ENCODE assay signal across 8 cellular contexts in genomic region chr17:48610282-48611211, GRCh38. TPM values are rescaled to one million over a fixed set of nuclear protein-coding genes. Genes with fewer than 3 reads are reported as not detected.
A peak's percentile ranks its signal among the peaks of the same experiment; 100 is the strongest.
DNase-seq lines count a peak whose midpoint lies in the region; ATAC-seq and TF ChIP-seq lines count a peak whose summit lies in the region.

HOXB7 (minus strand) TSS chr17:48611017; CDS start chr17:48610918, 99 bp downstream.

- POLR2A ChIA-PET in SK-N-SH (lab: Yijun Ruan, JAX): no interaction called here
- POLR2A ChIA-PET in activated CD8-positive, alpha-beta T cell treated with anti-CD3 and anti-CD28 coated beads, Interleukin-2, amount 10 ng/mL, durations not matched to agents 7 days and 5 days (lab: Charles Lee): interaction anchor here (1.0 kb wide), 1 partner anchor 164 kb away, joined by 3 read pairs; no protein-coding TSS in a partner anchor

- TF ChIP-seq POLR2A in esophagus squamous epithelium (IDR thresholded peaks at IDR 0.05) (no peak), vagina (IDR thresholded peaks at IDR 0.05) (no peak)

- no peaks in the 10 kb centered on the region for H3K79me2 ChIP-seq in SK-N-SH (ENCODE audit: insufficient read depth)

- WGBS in SK-N-SH (ENCODE audit: low lambda C conversion rate): 2% methylated on average over 52 of the region's 79 CpGs
- 1% methylated on average over 25 to 28 of the region's 79 CpGs for WGBS in esophagus squamous epithelium, 2 donors

- peak within 1 kb of the TSS; percentile 89 for H3K4me3 Mint-ChIP-seq in activated CD8-positive, alpha-beta T cell treated with anti-CD3 and anti-CD28 coated beads, Interleukin-2, amount 10 ng/mL, durations not matched to agents 7 days and 5 days
- H3K4me3 Mint-ChIP-seq in nephron: peak within 1 kb of the TSS; percentile 94 to 98 (median 94)

- H3K4me1 Mint-ChIP-seq in activated CD8-positive, alpha-beta T cell treated with anti-CD3 and anti-CD28 coated beads, Interleukin-2, amount 10 ng/mL, durations not matched to agents 7 days and 5 days (ENCODE audit: low read depth): peaks cover 36% of the 10 kb centered on the region
- H3K4me1 Mint-ChIP-seq in nephron: peaks cover 52% of the 10 kb centered on the region

- no peaks in the 10 kb centered on the region for H3K9me3 ChIP-seq in SK-N-SH
- no peaks in the 10 kb centered on the region for H3K9me3 ChIP-seq in esophagus squamous epithelium
- H3K9me3 ChIP-seq in vagina: no peaks in the 10 kb centered on the region

- peak within 1 kb of the TSS; percentile 71 for H3K27ac Mint-ChIP-seq in activated CD8-positive, alpha-beta T cell treated with anti-CD3 and anti-CD28 coated beads, Interleukin-2, amount 10 ng/mL, durations not matched to agents 7 days and 5 days
- peak within 1 kb of the TSS in 2 of 3 experiments; percentile 98 to 99 for H3K27ac Mint-ChIP-seq in nephron

- CTCF ChIA-PET in SK-N-SH (lab: Yijun Ruan, JAX): interaction anchor here (1.0 to 1.7 kb wide), 5 partner anchors 9 to 302 kb away, joined by 3 to 8 read pairs (median 3); partner anchors contain the start of gene HOXB5
- CTCF ChIA-PET in activated CD8-positive, alpha-beta T cell treated with anti-CD3 and anti-CD28 coated beads, Interleukin-2, amount 10 ng/mL, durations not matched to agents 7 days and 5 days (lab: Charles Lee): interaction anchor here (0.7 to 4.4 kb wide), 6 partner anchors 8 to 585 kb away, joined by 3 to 32 read pairs (median 6); no protein-coding TSS in a partner anchor

- H3K27me3 ChIP-seq in SK-N-SH (ENCODE audit: insufficient read depth) (peaks cover 99% of the 10 kb centered on the region), esophagus squamous epithelium (peaks cover 46 to 100% (median 86%) of the 10 kb centered on the region in 4 donors), vagina (peaks cover 12% of the 10 kb centered on the region)

- H4K20me1 ChIP-seq in SK-N-SH (ENCODE audit: insufficient read depth): peaks cover 8% of the 10 kb centered on the region

- intact Hi-C loops in esophagus squamous epithelium (cut with DNase I) (no loop called here), vagina (cut with DNase I) (no loop called here)

- no peaks in the 10 kb centered on the region for H3K9me2 ChIP-seq in SK-N-SH

- DNase-seq in SK-N-SH (peak; percentile 79), NCI-H2081 treated with DMSO at 0.1 percent for 48 hours (lab: John Stamatoyannopoulos, UW) (peak; percentile 32), esophagus squamous epithelium (lab: John Stamatoyannopoulos, UW) (no peak), vagina (ENCODE audit: extremely low spot score in 2 of 2) (no peak)
- peak; percentile 75 for DNase-seq in activated CD8-positive, alpha-beta T cell treated with anti-CD3 and anti-CD28 coated beads, Interleukin-2, amount 10 ng/mL, durations not matched to agents 7 days and 5 days

- no peaks in the 10 kb centered on the region for H3F3A ChIP-seq in SK-N-SH (replicated peaks; ENCODE audit: insufficient read depth)

- H3K9ac ChIP-seq in SK-N-SH: no peak within 1 kb of the TSS

- TF ChIP-seq RAD21 in SK-N-SH (IDR thresholded peaks at IDR 0.05; ENCODE audit: low read length): no peak

- H3K36me3 ChIP-seq in SK-N-SH (replicated peaks in 1 of 2; ENCODE audit: control insufficient read depth in 1 of 2, insufficient read depth in 2 of 2, low read length in 1 of 2): no peaks in the 10 kb centered on the region
- H3K36me3 ChIP-seq in esophagus squamous epithelium: no peaks in the 10 kb centered on the region
- H3K36me3 ChIP-seq in vagina: no peaks in the 10 kb centered on the region

- no peak within 1 kb of the TSS for H3K27ac ChIP-seq in SK-N-SH (ENCODE audit: low read depth in 2 of 2, low read length in 1 of 2)
- peak within 1 kb of the TSS in 3 of 4 donors; percentile 29 to 64 (median 36) for H3K27ac ChIP-seq in esophagus squamous epithelium
- peak within 1 kb of the TSS; percentile 49 for H3K27ac ChIP-seq in vagina

- H3K4me3 ChIP-seq in SK-N-SH (ENCODE audit: low read depth in 2 of 2, low read length in 1 of 2): peak within 1 kb of the TSS in 1 of 2 experiments; percentile 2; a peak in 1 of 4 replicates
- H3K4me3 ChIP-seq in esophagus squamous epithelium: peak within 1 kb of the TSS; percentile 38 to 67 (median 47)
- H3K4me3 ChIP-seq in vagina: peak within 1 kb of the TSS; percentile 42 to 60

- TF ChIP-seq CTCF in SK-N-SH (IDR thresholded peaks at IDR 0.05) (no peak), esophagus squamous epithelium (IDR thresholded peaks at IDR 0.05) (no peak), nephron (IDR thresholded peaks at IDR 0.05; ENCODE audit: unreplicated experiment in 3 of 3) (no peak), vagina (IDR thresholded peaks at IDR 0.05) (no peak)

- no peaks in the 10 kb centered on the region for H3K9me3 Mint-ChIP-seq in activated CD8-positive, alpha-beta T cell treated with anti-CD3 and anti-CD28 coated beads, Interleukin-2, amount 10 ng/mL, durations not matched to agents 7 days and 5 days (ENCODE audit: insufficient read depth)
- no peaks in the 10 kb centered on the region for H3K9me3 Mint-ChIP-seq in nephron

- TF ChIP-seq EP300 in SK-N-SH (IDR thresholded peaks at IDR 0.05; ENCODE audit: borderline replicate concordance in 1 of 2, low read depth in 1 of 2, low read length in 1 of 2): no peak

- H3K36me3 Mint-ChIP-seq in activated CD8-positive, alpha-beta T cell treated with anti-CD3 and anti-CD28 coated beads, Interleukin-2, amount 10 ng/mL, durations not matched to agents 7 days and 5 days (ENCODE audit: low read depth): peaks cover 3% of the 10 kb centered on the region
- peaks cover 12% of the 10 kb centered on the region for H3K36me3 Mint-ChIP-seq in nephron (ENCODE audit: low read depth)

- H3K4me2 ChIP-seq in SK-N-SH: peak within 1 kb of the TSS; percentile 45

- peak within 1 kb of the TSS; percentile 78; the same call in 1 of the 2 replicates for H2AFZ ChIP-seq in SK-N-SH (ENCODE audit: low read depth)

- H3K4me1 ChIP-seq in SK-N-SH (ENCODE audit: control insufficient read depth in 1 of 2, insufficient read depth in 2 of 2, low read depth in 1 of 2, low read length in 1 of 2): no peaks in the 10 kb centered on the region; a peak in 1 of 4 replicates
- H3K4me1 ChIP-seq in esophagus squamous epithelium: peaks cover 13 to 48% (median 40%) of the 10 kb centered on the region in 3 donors
- peaks cover 28% of the 10 kb centered on the region for H3K4me1 ChIP-seq in vagina

- ATAC-seq in SK-N-SH treated with all-trans-retinoic acid at 6 μM for 48 hours (no peak), HG03108 (IDR thresholded peaks at IDR 0.05; ENCODE audit: unreplicated experiment) (no peak)
- ATAC-seq in activated CD8-positive, alpha-beta T cell treated with anti-CD3 and anti-CD28 coated beads, Interleukin-2, amount 10 ng/mL, durations not matched to agents 7 days and 5 days: peak; percentile 47

- peaks cover 70% of the 10 kb centered on the region for H3K27me3 Mint-ChIP-seq in activated CD8-positive, alpha-beta T cell treated with anti-CD3 and anti-CD28 coated beads, Interleukin-2, amount 10 ng/mL, durations not matched to agents 7 days and 5 days (ENCODE audit: low read depth)
- H3K27me3 Mint-ChIP-seq in nephron (ENCODE audit: low read depth): peaks cover 75% of the 10 kb centered on the region

TF ChIP-seq in SK-N-SH, 30 proteins besides CTCF, POLR2A, EP300 and RAD21 (continues in another document):
- TF ChIP-seq TEAD4 (IDR thresholded peaks at IDR 0.05; ENCODE audit: borderline replicate concordance, insufficient read depth) (no peak), FOXM1 (IDR thresholded peaks at IDR 0.05; ENCODE audit: low read depth) (no peak), USF1 (IDR thresholded peaks at IDR 0.05; ENCODE audit: borderline replicate concordance, low read depth) (peak; percentile 95), ELF1 (IDR thresholded peaks at IDR 0.05) (no peak), NRF1 (IDR thresholded peaks at IDR 0.05; ENCODE audit: low read depth, low read length) (no peak), EZH2phosphoT487 (IDR thresholded peaks at IDR 0.05; ENCODE audit: borderline replicate concordance, low read depth) (peak; percentile 100), RFX5 (IDR thresholded peaks at IDR 0.05; ENCODE audit: low read length) (no peak), CHD2 (IDR thresholded peaks at IDR 0.05; ENCODE audit: low read length, partially characterized antibody) (no peak)

TF ChIP-seq in SK-N-SH treated with all-trans-retinoic acid at 6 μM for 48 hours, 23 proteins besides CTCF, POLR2A, EP300 and RAD21:
- no peak for TF ChIP-seq PPARA (CRISPR knock-in tag; IDR thresholded peaks at IDR 0.05; ENCODE audit: borderline replicate concordance)
- no peak for TF ChIP-seq ZNF70 (CRISPR knock-in tag; IDR thresholded peaks at IDR 0.05)
- no peak for TF ChIP-seq TOX (CRISPR knock-in tag; IDR thresholded peaks at IDR 0.05; ENCODE audit: borderline replicate concordance)

RNA-seq across cellular contexts. Expression of gene HOXB7, which starts in this region (rescaled TPM):
- polyA plus RNA-seq in SK-N-SH (2012; rRNA removed): not detected in 2 replicates
- not detected in 2 replicates for polyA plus RNA-seq in SK-N-SH (2012; cell fraction: cytosol; rRNA removed)
- not detected in 2 replicates for polyA plus RNA-seq in SK-N-SH (2012; cell fraction: nucleus; rRNA removed)
- under 1 TPM; 0.87 to 0.91 TPM for total RNA-seq in activated CD8-positive, alpha-beta T cell treated with anti-CD3 and anti-CD28 coated beads, Interleukin-2, amount 10 ng/mL, durations not matched to agents 7 days and 5 days
- under 1 TPM in 2 of 4 donors, not detected in 2; 0.38 to 0.64 TPM for total RNA-seq in esophagus squamous epithelium
- total RNA-seq in vagina: 3.2 TPM

Comparison
In these comparisons a context has a peak if more than half of its experiments do, and no peak if none do; other contexts are left out.
1. Peak in DNase-seq and H3K4me2 ChIP-seq in SK-N-SH; RNA of the gene not detected or under 1 TPM.
2. Peak in DNase-seq and ATAC-seq in activated CD8-positive, alpha-beta T cell treated with anti-CD3 and anti-CD28 coated beads, Interleukin-2, amount 10 ng/mL, durations not matched to agents 7 days and 5 days; RNA of the gene not detected or under 1 TPM.
3. H3K27ac ChIP-seq: peak in esophagus squamous epithelium (3 of 4) and vagina (single experiment); none in SK-N-SH (0 of 2).